1 cellular context compared by ENCODE assay signal in genomic region chr16:2037631-2038358, GRCh38.
TF ChIP-seq lines count a peak whose summit lies in the region.

No MANE protein-coding gene starts in this region.

TF ChIP-seq in HepG2, 621 proteins besides CTCF, POLR2A, EP300 and RAD21:
- TF ChIP-seq IRX3 (CRISPR knock-in tag; IDR thresholded peaks at IDR 0.05; ENCODE audit: borderline replicate concordance, low read depth): no peak
- TF ChIP-seq PCBP1 (IDR thresholded peaks at IDR 0.05; ENCODE audit: borderline replicate concordance, low read depth, low read length): 0 out of 2 replicates have a peak, but pooled peaks have one; percentile 42
